ENCODE assay signal across 8 cellular contexts in genomic region chr6:158642805-158643489, GRCh38. TPM values are rescaled to one million over a fixed set of nuclear protein-coding genes. Genes with fewer than 3 reads are reported as not detected.
DNase-seq lines count a peak whose midpoint lies in the region; ATAC-seq and TF ChIP-seq lines count a peak whose summit lies in the region.

No MANE protein-coding gene starts in this region.

- no peak for TF ChIP-seq CTCF in ascending aorta (IDR thresholded peaks at IDR 0.05)

- H3K27me3 Mint-ChIP-seq in stimulated activated naive CD8-positive, alpha-beta T cell treated with anti-CD3 and anti-CD28 coated beads, Interleukin-15, Interleukin-2, amounts not matched to agents 100 ng/mL and 50 ng/mL, for 24 hours = no peaks in the 10 kb centered on the region

- peak overlapping the region; percentile 97 for H3K27ac Mint-ChIP-seq in stimulated activated naive CD8-positive, alpha-beta T cell treated with anti-CD3 and anti-CD28 coated beads, Interleukin-15, Interleukin-2, amounts not matched to agents 100 ng/mL and 50 ng/mL, for 24 hours

- H3K4me1 Mint-ChIP-seq in stimulated activated naive CD8-positive, alpha-beta T cell treated with anti-CD3 and anti-CD28 coated beads, Interleukin-15, Interleukin-2, amounts not matched to agents 100 ng/mL and 50 ng/mL, for 24 hours (ENCODE audit: low read depth) = peaks cover 81% of the 10 kb centered on the region

- no peak for DNase-seq in stimulated activated naive CD8-positive, alpha-beta T cell treated with anti-CD3 and anti-CD28 coated beads, Interleukin-15, Interleukin-2, amounts not matched to agents 100 U/mL and 50 U/mL, for 24 hours
- DNase-seq in ascending aorta (ENCODE audit: low spot score in 2 of 2) = peak in 1 of 2 donors; percentile 61
- peak; percentile 46 for DNase-seq in lung microvascular endothelial cell (ENCODE audit: low read depth in 2 of 2)
- DNase-seq in epidermal melanocyte (ENCODE audit: insufficient read length, low spot score) = no peak
- DNase-seq in DMS79 treated with DMSO at 0.1 percent for 48 hours (lab: John Stamatoyannopoulos, UW) = no peak
- no peak for DNase-seq in NCI-H345 treated with DMSO at 0.1 percent for 48 hours (lab: John Stamatoyannopoulos, UW; ENCODE audit: unreplicated experiment)

- H3K4me3 Mint-ChIP-seq in stimulated activated naive CD8-positive, alpha-beta T cell treated with anti-CD3 and anti-CD28 coated beads, Interleukin-15, Interleukin-2, amounts not matched to agents 100 ng/mL and 50 ng/mL, for 24 hours = peak overlapping the region; percentile 98

- H3K27ac ChIP-seq in ascending aorta = peak overlapping the region in 1 of 2 donors; percentile 90

- H3K9me3 Mint-ChIP-seq in stimulated activated naive CD8-positive, alpha-beta T cell treated with anti-CD3 and anti-CD28 coated beads, Interleukin-15, Interleukin-2, amounts not matched to agents 100 ng/mL and 50 ng/mL, for 24 hours = no peaks in the 10 kb centered on the region

- peaks cover 10 to 38% of the 10 kb centered on the region in 2 donors for H3K4me1 ChIP-seq in ascending aorta

- no peak for ATAC-seq in stimulated activated naive CD8-positive, alpha-beta T cell treated with anti-CD3 and anti-CD28 coated beads, Interleukin-15, Interleukin-2, amounts not matched to agents 100 U/mL and 50 U/mL, for 24 hours
- ATAC-seq in GM19023 (IDR thresholded peaks at IDR 0.05; ENCODE audit: unreplicated experiment) = no peak

- no peaks in the 10 kb centered on the region for H3K27me3 ChIP-seq in ascending aorta

- H3K36me3 ChIP-seq in ascending aorta = peaks cover 0 to 14% of the 10 kb centered on the region in 2 donors

- H3K36me3 Mint-ChIP-seq in stimulated activated naive CD8-positive, alpha-beta T cell treated with anti-CD3 and anti-CD28 coated beads, Interleukin-15, Interleukin-2, amounts not matched to agents 100 ng/mL and 50 ng/mL, for 24 hours (ENCODE audit: low read depth) = peaks cover 47% of the 10 kb centered on the region

- no peaks in the 10 kb centered on the region for H3K9me3 ChIP-seq in ascending aorta

- intact Hi-C loops in ascending aorta (cut with DNase I) = loop anchor here (2.0 to 10.0 kb wide), 4 partner anchors 49 to 1082 kb away; partner anchors contain the start of genes TMEM181 and WTAP

- H3K4me3 ChIP-seq in ascending aorta = peak overlapping the region; percentile 86 to 90

RNA-seq across cellular contexts. Expression of gene DYNLT1, which starts 1.6 kb away (rescaled TPM):
- 5.7 TPM for total RNA-seq in ascending aorta
- 85.4 and 89.9 TPM in 2 replicates for total RNA-seq in lung microvascular endothelial cell

RNA-seq across cellular contexts. Expression of gene SYTL3, which starts 6.9 kb away (rescaled TPM):
- total RNA-seq in ascending aorta (4.7 TPM), lung microvascular endothelial cell (0.60 and 0.87 TPM in 2 replicates)

Comparison
In these comparisons a context has a peak if more than half of its experiments do, and no peak if none do; other contexts are left out.
1. DNase-seq: peak in lung microvascular endothelial cell (2 of 2); none in stimulated activated naive CD8-positive, alpha-beta T cell treated with anti-CD3 and anti-CD28 coated beads, Interleukin-15, Interleukin-2, amounts not matched to agents 100 U/mL and 50 U/mL, for 24 hours (single experiment), epidermal melanocyte (single experiment), DMS79 treated with DMSO at 0.1 percent for 48 hours (single experiment) and NCI-H345 treated with DMSO at 0.1 percent for 48 hours (single experiment).
2. RNA of gene DYNLT1, which starts 1.6 kb away (total RNA-seq): 85.4 to 89.9 TPM in lung microvascular endothelial cell; 5.7 TPM in ascending aorta (single experiment); every median in the first group is over 10 times any median in the second.